14 cellular contexts compared by ENCODE assay signal in genomic region chr6:155107432-155108069, GRCh38.
DNase-seq lines count a peak whose midpoint lies in the region; ATAC-seq, FAIRE-seq and TF ChIP-seq lines count a peak whose summit lies in the region.
"Had no signal": no experiment of that assay in that cellular context is flagged by ENCODE, and none has a peak within 500 bp of the region (broad histone marks: within the 10 kb centered on the region; RNA-seq: fewer than 3 reads in every experiment).

No MANE protein-coding gene starts in this region.

- BruUV-seq in GM12878 (replicated peaks; lab: Mats Ljungman, UMichigan) = no TSS peak

- SMC1A ChIA-PET in GM12878 (lab: Charles Lee; ENCODE audit: uncharacterized antibody, unreplicated experiment) = interaction anchor here (0.7 to 1.5 kb wide), 2 partner anchors 9 to 28 kb away, joined by 3 to 6 read pairs; no protein-coding TSS in a partner anchor

- RAD21 ChIA-PET in GM12878 (lab: Charles Lee; ENCODE audit: unreplicated experiment) = interaction anchor here (1.1 kb wide), 1 partner anchor 9 kb away, joined by 3 read pairs; no protein-coding TSS in a partner anchor

- 44% methylated on average over 7 of the region's 7 CpGs for WGBS in GM12878 (ENCODE audit: insufficient coverage, insufficient replicate concordance, low lambda C conversion rate, missing lambda C conversion rate)

- no peak for ATAC-seq in activated T-cell treated with anti-CD3 and anti-CD28 coated beads, Interleukin-2, amount 50 U/mL, for 4 hours
- ATAC-seq in GM12878 = peak; percentile 25; the same call in 1 of the 3 replicates
- ATAC-seq in gastrocnemius medialis = peak in 1 of 2 donors; percentile 50
- no peak for ATAC-seq in HG03039 (IDR thresholded peaks at IDR 0.05; ENCODE audit: unreplicated experiment)
- ATAC-seq in HG02588 (IDR thresholded peaks at IDR 0.05; ENCODE audit: unreplicated experiment) = no peak
- ATAC-seq: body of pancreas had no signal

- H3K9me3 Mint-ChIP-seq in activated T-cell treated with anti-CD3 and anti-CD28 coated beads, Interleukin-2, amount 50 U/mL, for 4 hours = no peaks in the 10 kb centered on the region
- H3K9me3 Mint-ChIP-seq: activated B cell treated with CpG ODN at 0.5 μM for 24 hours had no signal

- H3K27me3 ChIP-seq in GM12878 (replicated peaks in 1 of 2; ENCODE audit: control insufficient read depth in 2 of 2, insufficient read depth in 2 of 2, low read length in 1 of 2) (peaks cover 3% of the 10 kb centered on the region in 2 experiments; a peak in 3 of 4 replicates), gastrocnemius medialis (no peaks in the 10 kb centered on the region)
- H3K27me3 ChIP-seq: body of pancreas, testis had no signal

- no peaks in the 10 kb centered on the region for H3K36me3 Mint-ChIP-seq in activated T-cell treated with anti-CD3 and anti-CD28 coated beads, Interleukin-2, amount 50 U/mL, for 4 hours (ENCODE audit: insufficient read depth)

- no peaks in the 10 kb centered on the region for H3K79me2 ChIP-seq in GM12878 (ENCODE audit: control insufficient read depth, insufficient read depth, low read length)

- H3K9ac ChIP-seq in GM12878 (ENCODE audit: control insufficient read depth, insufficient read depth, low read length) = no peak overlapping the region
- H3K9ac ChIP-seq: KMS-11 had no signal

- FAIRE-seq in GM12878 (lab: Jason Lieb, UNC) = no peak

- in situ Hi-C loops in GM12878 (cut with MboI) = no loop called here
- in situ Hi-C loops in gastrocnemius medialis (cut with MboI; ENCODE audit: low sequenced_read_pairs in 4 of 4) = no loop called here

- peak overlapping the region; percentile 81 for H3K4me3 Mint-ChIP-seq in activated T-cell treated with anti-CD3 and anti-CD28 coated beads, Interleukin-2, amount 50 U/mL, for 4 hours
- H3K4me3 Mint-ChIP-seq: activated B cell treated with CpG ODN at 0.5 μM for 24 hours had no signal

- no peak for TF ChIP-seq CTCF in GM12878 (IDR thresholded peaks at IDR 0.05 in 2 of 3, conservative IDR thresholded peaks at IDR 0.05 in 1 of 3; ENCODE audit: control insufficient read depth in 2 of 3, extremely low read depth in 1 of 3, insufficient read depth in 1 of 3, low read depth in 3 of 3, low read length in 3 of 3)
- no peak for TF ChIP-seq CTCF in gastrocnemius medialis (IDR thresholded peaks at IDR 0.05 in 4 of 5, conservative IDR thresholded peaks at IDR 0.05 in 1 of 5)

- H3K4me2 ChIP-seq in GM12878 (ENCODE audit: control insufficient read depth, insufficient read depth) = no peak overlapping the region
- H3K4me2 ChIP-seq: KMS-11 had no signal

- H3K4me1 ChIP-seq in GM12878 (ENCODE audit: control insufficient read depth, insufficient read depth, low read length) (no peaks in the 10 kb centered on the region), gastrocnemius medialis (peaks cover 4 to 8% of the 10 kb centered on the region in 2 donors)
- H3K4me1 ChIP-seq: body of pancreas, testis had no signal

- no peak for TF ChIP-seq RAD21 in GM12878 (IDR thresholded peaks at IDR 0.05; ENCODE audit: insufficient read depth, low read depth, low read length)

- DNase-seq in activated T-cell treated with anti-CD3 and anti-CD28 coated beads, Interleukin-2, amount 50 U/mL, for 4 hours = no peak
- DNase-seq in activated T-cell treated with anti-CD3 and anti-CD28 coated beads for 4 hours (no peak), NCI-H69 (lab: John Stamatoyannopoulos, UW) (peak; percentile 25), GM12878 (ENCODE audit: low read depth, low spot score) (no peak), gastrocnemius medialis (no peak)
- DNase-seq in stimulated activated CD4-positive, alpha-beta T cell treated with anti-CD3 and anti-CD28 coated beads, Interleukin-4, amount 100 ng/mL, for 1 hour = no peak
- DNase-seq: activated B cell treated with CpG ODN at 0.5 μM for 24 hours, body of pancreas, GDM1, SW 1271, testis had no signal

- H4K20me1 ChIP-seq in GM12878 (ENCODE audit: control insufficient read depth, insufficient read depth) = no peaks in the 10 kb centered on the region

- H3K36me3 ChIP-seq in GM12878 (ENCODE audit: control insufficient read depth in 2 of 2, insufficient read depth in 2 of 2, low read length in 1 of 2) (no peaks in the 10 kb centered on the region), gastrocnemius medialis (no peaks in the 10 kb centered on the region)

- intact Hi-C loops in GM12878 (cut with micrococcal nuclease; ENCODE audit: unreplicated experiment) = no loop called here
- intact Hi-C loops in gastrocnemius medialis (cut with DNase I; ENCODE audit: low total_unique reads) = loop anchor here (5.0 kb wide), 2 partner anchors 50 to 65 kb away; no protein-coding TSS in a partner anchor

- TF ChIP-seq POLR2A in GM12878 (IDR thresholded peaks at IDR 0.05; ENCODE audit: low read depth, low read length) (no peak), gastrocnemius medialis (IDR thresholded peaks at IDR 0.05) (no peak)

- CTCF ChIA-PET in GM12878 (lab: Yijun Ruan, JAX) = interaction anchor here (0.6 to 1.2 kb wide), 2 partner anchors 21 to 65 kb away, joined by 3 read pairs; no protein-coding TSS in a partner anchor

- peaks cover 31% of the 10 kb centered on the region for H3K4me1 Mint-ChIP-seq in activated T-cell treated with anti-CD3 and anti-CD28 coated beads, Interleukin-2, amount 50 U/mL, for 4 hours (ENCODE audit: low read depth)
- H3K4me1 Mint-ChIP-seq: activated B cell treated with CpG ODN at 0.5 μM for 24 hours had no signal

- H3K9me3 ChIP-seq in GM12878 (replicated peaks; ENCODE audit: control insufficient read depth, insufficient read depth, low read length) (no peaks in the 10 kb centered on the region), gastrocnemius medialis (no peaks in the 10 kb centered on the region)
- H3K9me3 ChIP-seq: body of pancreas, testis had no signal

- H3K4me3 ChIP-seq in GM12878 (no peak overlapping the region), gastrocnemius medialis (peak overlapping the region; percentile 27 to 44 (median 41))
- H3K4me3 ChIP-seq: body of pancreas, testis had no signal

- TF ChIP-seq EP300 in GM12878 (IDR thresholded peaks at IDR 0.05; ENCODE audit: borderline replicate concordance in 1 of 2, control insufficient read depth in 1 of 2, low read depth in 2 of 2, low read length in 2 of 2) = no peak

- H2AFZ ChIP-seq in GM12878 (ENCODE audit: control insufficient read depth, low read depth, low read length) = no peak overlapping the region

- H3K27ac ChIP-seq in GM12878 (ENCODE audit: control insufficient read depth, insufficient read depth) (no peak overlapping the region), gastrocnemius medialis (peak overlapping the region in 3 of 4 donors; percentile 11 to 72 (median 68))
- H3K27ac ChIP-seq: body of pancreas, KMS-11, testis had no signal

- POLR2A ChIA-PET in GM12878 (lab: Charles Lee) = no interaction called here

- peaks cover 4% of the 10 kb centered on the region for H3K27me3 Mint-ChIP-seq in activated T-cell treated with anti-CD3 and anti-CD28 coated beads, Interleukin-2, amount 50 U/mL, for 4 hours (ENCODE audit: low read depth)
- H3K27me3 Mint-ChIP-seq: activated B cell treated with CpG ODN at 0.5 μM for 24 hours had no signal

TF ChIP-seq in GM12878, 131 proteins besides CTCF, POLR2A, EP300 and RAD21:
- no peak for TF ChIP-seq ZSCAN29 (IDR thresholded peaks at IDR 0.05)
- no peak for TF ChIP-seq PAX5 (IDR thresholded peaks at IDR 0.05; ENCODE audit: borderline replicate concordance, low read depth, low read length)
- no peak for TF ChIP-seq NFYA (IDR thresholded peaks at IDR 0.05; ENCODE audit: borderline replicate concordance, low read depth, low read length)
- no peak for TF ChIP-seq ZNF207 (IDR thresholded peaks at IDR 0.05; ENCODE audit: borderline replicate concordance)
- TF ChIP-seq POLR2AphosphoS2 (IDR thresholded peaks at IDR 0.05; ENCODE audit: low read depth, low read length) = no peak
- TF ChIP-seq ASH2L (IDR thresholded peaks at IDR 0.05; ENCODE audit: borderline replicate concordance, low read depth) = no peak
- no peak for TF ChIP-seq BACH1 (IDR thresholded peaks at IDR 0.05; ENCODE audit: borderline replicate concordance)
- no peak for TF ChIP-seq RAD51 (IDR thresholded peaks at IDR 0.05)
- no peak for TF ChIP-seq ZNF622 (IDR thresholded peaks at IDR 0.05)
- TF ChIP-seq BCLAF1 (IDR thresholded peaks at IDR 0.05) = no peak
- TF ChIP-seq RUNX3 (IDR thresholded peaks at IDR 0.05; ENCODE audit: low read length) = no peak
- TF ChIP-seq SUZ12 (IDR thresholded peaks at IDR 0.05; ENCODE audit: unreplicated experiment) = no peak
